ENCODE assay signal across 24 cellular contexts in genomic region chr16:23353440-23353839, GRCh38. TPM values are rescaled to one million over a fixed set of nuclear protein-coding genes. Genes with fewer than 3 reads are reported as not detected.
DNase-seq lines count a peak whose midpoint lies in the region; ATAC-seq, FAIRE-seq and TF ChIP-seq lines count a peak whose summit lies in the region.
"Had no signal": no experiment of that assay in that cellular context is flagged by ENCODE, and none has a peak within 500 bp of the region (broad histone marks: within the 10 kb centered on the region; RNA-seq: fewer than 3 reads in every experiment).

No MANE protein-coding gene starts in this region.

- H3K36me3 ChIP-seq in H7 (replicated peaks; ENCODE audit: control insufficient read depth, insufficient read depth, low read length) (no peaks in the 10 kb centered on the region), MG63 (no peaks in the 10 kb centered on the region), SK-N-SH (replicated peaks in 1 of 2; ENCODE audit: control insufficient read depth in 1 of 2, insufficient read depth in 2 of 2, low read length in 1 of 2) (no peaks in the 10 kb centered on the region)

- no peaks in the 10 kb centered on the region for H3F3A ChIP-seq in SK-N-SH (replicated peaks; ENCODE audit: insufficient read depth)

- no peak overlapping the region for H2AFZ ChIP-seq in SK-N-SH (ENCODE audit: low read depth)

- H3K9ac ChIP-seq in SK-N-SH, result no peak overlapping the region
- H3K9ac ChIP-seq: KMS-11 had no signal

- no peaks in the 10 kb centered on the region for H3K27me3 Mint-ChIP-seq in WTC11 (ENCODE audit: low read depth)

- POLR2A ChIA-PET in WTC11 (lab: Charles Lee), result no interaction called here
- POLR2A ChIA-PET in SK-N-SH (lab: Yijun Ruan, JAX), result no interaction called here

- no peaks in the 10 kb centered on the region for H3K4me1 ChIP-seq in SK-N-SH (ENCODE audit: control insufficient read depth in 1 of 2, insufficient read depth in 2 of 2, low read depth in 1 of 2, low read length in 1 of 2)

- FAIRE-seq in GM12892 (lab: Jason Lieb, UNC), result no peak

- no peak overlapping the region for H3K27ac Mint-ChIP-seq in WTC11
- H3K27ac Mint-ChIP-seq: CD8-positive, alpha-beta memory T cell; HFFc6 had no signal

- H3K9me3 ChIP-seq in MG63, result no peaks in the 10 kb centered on the region
- no peaks in the 10 kb centered on the region for H3K9me3 ChIP-seq in SK-N-SH

- no peaks in the 10 kb centered on the region for H3K36me3 Mint-ChIP-seq in WTC11
- H3K36me3 Mint-ChIP-seq: CD8-positive, alpha-beta memory T cell had no signal

- DNase-seq in H7 (peak; percentile 8), MG63 (peak; percentile 22), WTC11 (ENCODE audit: low spot score) (no peak), posterior vena cava (ENCODE audit: low spot score) (peak; percentile 32), left colon (no peak), GM03348 (ENCODE audit: low spot score) (no peak), GM12892 (ENCODE audit: insufficient read length) (no peak), SK-N-SH (no peak)
- DNase-seq: ACHN; C1 segment of cervical spinal cord; CD8-positive, alpha-beta memory T cell; DMS79 treated with DMSO at 0.1 percent for 48 hours; GOT3; HFFc6; NCI-H1092; NCI-H146; NCI-H2029 treated with DMSO at 0.1 percent for 48 hours; NCI-H510A; NCI-H748 treated with DMSO at 0.1 percent for 48 hours; SIG-M5; T-helper 1 cell had no signal

- H3K4me1 Mint-ChIP-seq in WTC11, result no peaks in the 10 kb centered on the region
- H3K4me1 Mint-ChIP-seq: CD8-positive, alpha-beta memory T cell had no signal

- H3K27me3 ChIP-seq in H7 (ENCODE audit: control insufficient read depth, insufficient read depth, low read length) (no peaks in the 10 kb centered on the region), MG63 (no peaks in the 10 kb centered on the region), SK-N-SH (ENCODE audit: insufficient read depth) (no peaks in the 10 kb centered on the region)

- ATAC-seq in WTC11, result no peak
- ATAC-seq in left colon, result no peak

- H3K4me2 ChIP-seq in SK-N-SH, result no peak overlapping the region
- H3K4me2 ChIP-seq: KMS-11 had no signal

- no peaks in the 10 kb centered on the region for H3K79me2 ChIP-seq in SK-N-SH (ENCODE audit: insufficient read depth)

- no peak overlapping the region for H3K27ac ChIP-seq in SK-N-SH (ENCODE audit: low read depth in 2 of 2, low read length in 1 of 2)
- H3K27ac ChIP-seq: KMS-11, RWPE1 had no signal

- no peak for TF ChIP-seq RAD21 in SK-N-SH (IDR thresholded peaks at IDR 0.05; ENCODE audit: low read length)

- TF ChIP-seq POLR2A in GM12892 (IDR thresholded peaks at IDR 0.05; ENCODE audit: low read depth, low read length), result no peak

- H4K20me1 ChIP-seq in SK-N-SH (ENCODE audit: insufficient read depth), result no peaks in the 10 kb centered on the region

- TF ChIP-seq EP300 in SK-N-SH (IDR thresholded peaks at IDR 0.05; ENCODE audit: borderline replicate concordance in 1 of 2, low read depth in 1 of 2, low read length in 1 of 2), result no peak

- CTCF ChIA-PET in WTC11 (lab: Charles Lee), result interaction anchor here (0.9 kb wide), 1 partner anchor 82 kb away, joined by 3 read pairs; no protein-coding TSS in a partner anchor
- CTCF ChIA-PET in SK-N-SH (lab: Yijun Ruan, JAX), result interaction anchor here (1.6 kb wide), 1 partner anchor 10 kb away, joined by 3 read pairs; no protein-coding TSS in a partner anchor

- H3K4me3 Mint-ChIP-seq in WTC11, result no peak overlapping the region
- H3K4me3 Mint-ChIP-seq: CD8-positive, alpha-beta memory T cell; HFFc6 had no signal

- intact Hi-C loops in posterior vena cava (cut with DNase I), result no loop called here
- intact Hi-C loops in left colon (cut with DNase I, micrococcal nuclease), result no loop called here

- H3K9me2 ChIP-seq in SK-N-SH, result no peaks in the 10 kb centered on the region

- TF ChIP-seq CTCF in WTC11 (IDR thresholded peaks at IDR 0.05) (no peak), SK-N-SH (IDR thresholded peaks at IDR 0.05) (no peak)

- peaks cover 14% of the 10 kb centered on the region for H3K9me3 Mint-ChIP-seq in WTC11
- H3K9me3 Mint-ChIP-seq: HFFc6 had no signal

- H3K4me3 ChIP-seq in H7 (ENCODE audit: insufficient read depth, low read depth, low read length) (no peak overlapping the region), MG63 (no peak overlapping the region), SK-N-SH (ENCODE audit: low read depth in 2 of 2, low read length in 1 of 2) (no peak overlapping the region)

TF ChIP-seq in WTC11, 78 proteins besides CTCF, POLR2A, EP300 and RAD21:
- no peak for TF ChIP-seq SOX15 (CRISPR knock-in tag; IDR thresholded peaks at IDR 0.05)
- 0 out of 2 replicates have a peak, but pooled peaks have one; percentile 38 for TF ChIP-seq USF2 (CRISPR knock-in tag; IDR thresholded peaks at IDR 0.05)
- TF ChIP-seq USF1 (CRISPR knock-in tag; IDR thresholded peaks at IDR 0.05), result peak; percentile 53; the same call in 1 of the 2 replicates

TF ChIP-seq in SK-N-SH, 30 proteins besides CTCF, POLR2A, EP300 and RAD21:
- TF ChIP-seq SMC3 (IDR thresholded peaks at IDR 0.05; ENCODE audit: low read depth, low read length) (no peak), ZBTB33 (IDR thresholded peaks at IDR 0.05; ENCODE audit: borderline replicate concordance, low read depth) (no peak), POLR2AphosphoS5 (IDR thresholded peaks at IDR 0.05; ENCODE audit: low read depth, low read length) (no peak), NFIC (IDR thresholded peaks at IDR 0.05; ENCODE audit: borderline replicate concordance) (no peak), TEAD4 (IDR thresholded peaks at IDR 0.05; ENCODE audit: borderline replicate concordance, insufficient read depth) (no peak), EZH2phosphoT487 (IDR thresholded peaks at IDR 0.05; ENCODE audit: borderline replicate concordance, low read depth) (no peak), RFX5 (IDR thresholded peaks at IDR 0.05; ENCODE audit: low read length) (no peak), USF1 (IDR thresholded peaks at IDR 0.05; ENCODE audit: borderline replicate concordance, low read depth) (no peak), FOXJ3 (CRISPR knock-in tag; IDR thresholded peaks at IDR 0.05) (no peak), JUND (IDR thresholded peaks at IDR 0.05) (no peak)
TF ChIP-seq in SK-N-SH: peak in this region for 0.

RNA-seq across cellular contexts. Expression of gene SCNN1B, which starts 51.3 kb away (rescaled TPM):
- 1.5 and 1.6 TPM in 2 replicates for total RNA-seq in H7 (2014; rRNA removed; shearing (Covaris generic))
- total RNA-seq in MG63 (2014; rRNA removed; shearing (Covaris generic); ENCODE audit: low replicate concordance), result not detected in 2 replicates
- total RNA-seq in WTC11 (2021), result 3.4 to 4.8 TPM (median 3.6 TPM) in 3 replicates
- total RNA-seq in posterior vena cava, result 1 to 10 TPM; 2.7 to 4.5 TPM
- 100 to 1,000 TPM; 322 to 715 TPM for total RNA-seq in left colon
- 1.3 TPM for polyA plus RNA-seq in GM12892 (2012; ENCODE audit: missing spikeins)
- polyA plus RNA-seq in SK-N-SH (2012; rRNA removed), result not detected in 2 replicates
- not detected in 2 replicates for polyA plus RNA-seq in SK-N-SH (2012; cell fraction: cytosol; rRNA removed)
- polyA plus RNA-seq in SK-N-SH (2012; cell fraction: nucleus; rRNA removed), result 0.06 TPM in 1 of 2 replicates, not detected in the other
- total RNA-seq: CD8-positive, alpha-beta memory T cell; HFFc6; M059J had no signal
- polyA plus RNA-seq: CD8-positive, alpha-beta memory T cell had no signal

Comparison
In these comparisons a context has a peak if more than half of its experiments do, and no peak if none do; other contexts are left out.
1. DNase-seq: peak in H7 (single experiment), MG63 (single experiment) and posterior vena cava (single experiment); none in WTC11 (single experiment), left colon (0 of 2), GM03348 (single experiment), GM12892 (single experiment) and SK-N-SH (single experiment).
2. RNA of gene SCNN1B, which starts 51.3 kb away (total RNA-seq): 322 to 715 TPM in left colon; 3.4 to 4.8 TPM in WTC11, 2.7 to 4.5 TPM in posterior vena cava, 1.5 to 1.6 TPM in H7 and not detected in MG63; every median in the first group is over 10 times any median in the second.